In the genomic region with DNA sequence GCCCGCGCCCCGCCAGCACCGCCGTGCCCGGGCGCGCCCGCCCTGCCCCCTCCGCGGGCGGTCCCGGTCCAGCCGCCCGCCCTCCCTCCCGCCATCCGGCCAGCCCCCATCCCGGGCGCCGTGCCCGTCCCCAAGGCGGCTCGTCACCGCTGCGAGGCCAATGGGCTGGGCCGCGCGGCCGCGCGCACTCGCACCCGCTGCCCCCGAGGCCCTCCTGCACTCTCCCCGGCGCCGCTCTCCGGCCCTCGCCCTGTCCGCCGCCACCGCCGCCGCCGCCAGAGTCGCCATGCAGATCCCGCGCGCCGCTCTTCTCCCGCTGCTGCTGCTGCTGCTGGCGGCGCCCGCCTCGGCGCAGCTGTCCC, we compare ENCODE assay signal across 8 cellular contexts. TPM values are rescaled to one million over a fixed set of nuclear protein-coding genes. Genes with fewer than 3 reads are reported as not detected.
DNase-seq lines count a peak whose midpoint lies in the region; ATAC-seq and TF ChIP-seq lines count a peak whose summit lies in the region.

HTRA1 (plus strand) TSS at position 187 of the 362 bp plus-strand sequence; CDS start at position 287, 100 bp downstream.

- H3K9me3 ChIP-seq in muscle layer of colon (ENCODE audit: low read length) (no peaks in the 10 kb centered on the region), upper lobe of right lung (no peaks in the 10 kb centered on the region)

- DNase-seq in NCI-H345 (lab: John Stamatoyannopoulos, UW) (peak; percentile 11), NCI-H345 treated with DMSO at 0.1 percent for 48 hours (lab: John Stamatoyannopoulos, UW; ENCODE audit: unreplicated experiment) (no peak), fibroblast of peridontal ligament (ENCODE audit: extremely low read depth) (peak; percentile 65), upper lobe of right lung (peak; percentile 87), activated gamma-delta T cell treated with Interleukin-2 at 50 U/mL for 16 hours (no peak)
- no peak for DNase-seq in activated CD4-positive, CD25-positive, alpha-beta regulatory T cell (lab: John Stamatoyannopoulos, UW)

- peak within 1 kb of the TSS; percentile 75 for H3K9ac ChIP-seq in muscle layer of colon (ENCODE audit: low read length)

- H3K27me3 ChIP-seq in muscle layer of colon (ENCODE audit: control insufficient read depth in 1 of 2, insufficient read depth in 2 of 2, low read length in 2 of 2) = no peaks in the 10 kb centered on the region
- H3K27me3 ChIP-seq in upper lobe of right lung = no peaks in the 10 kb centered on the region

- no peaks in the 10 kb centered on the region for H3K36me3 ChIP-seq in muscle layer of colon (ENCODE audit: insufficient read depth, low read length)
- H3K36me3 ChIP-seq in upper lobe of right lung = no peaks in the 10 kb centered on the region

- ATAC-seq in upper lobe of right lung = peak; percentile 84

- intact Hi-C loops in upper lobe of right lung (cut with DNase I) = no loop called here

- H3K4me1 ChIP-seq in muscle layer of colon (ENCODE audit: insufficient read depth, low read length) (peaks cover 20% of the 10 kb centered on the region), upper lobe of right lung (peaks cover 14% of the 10 kb centered on the region)

- H3K27ac ChIP-seq in muscle layer of colon (ENCODE audit: low read depth, low read length) (peak within 1 kb of the TSS; percentile 92), upper lobe of right lung (peak within 1 kb of the TSS; percentile 68)

- TF ChIP-seq CTCF in WI38 (IDR thresholded peaks at IDR 0.05; ENCODE audit: low read depth, low read length) = no peak
- TF ChIP-seq CTCF in upper lobe of right lung (IDR thresholded peaks at IDR 0.05) = no peak

- H3K4me3 ChIP-seq in WI38 (ENCODE audit: low read depth, low read length) (peak within 1 kb of the TSS; percentile 74), muscle layer of colon (ENCODE audit: low read depth in 1 of 2, low read length in 2 of 2) (peak within 1 kb of the TSS; percentile 72 to 80), upper lobe of right lung (peak within 1 kb of the TSS; percentile 80)

RNA-seq across cellular contexts. Expression of gene HTRA1, which starts in this region (rescaled TPM):
- total RNA-seq in upper lobe of right lung = 83.8 TPM

Comparison
In these comparisons a context has a peak if more than half of its experiments do, and no peak if none do; other contexts are left out.
1. DNase-seq: peak in NCI-H345 (single experiment), fibroblast of peridontal ligament (single experiment) and upper lobe of right lung (single experiment); none in NCI-H345 treated with DMSO at 0.1 percent for 48 hours (single experiment), activated CD4-positive, CD25-positive, alpha-beta regulatory T cell (0 of 4) and activated gamma-delta T cell treated with Interleukin-2 at 50 U/mL for 16 hours (single experiment).
2. Peak in every context shown above with its lines, with median percentiles within 50 percentile points of each other: H3K4me3 ChIP-seq.